8 cellular contexts compared by ENCODE assay signal in genomic region chr22:23183107-23183698, GRCh38. TPM values are rescaled to one million over a fixed set of nuclear protein-coding genes. Genes with fewer than 3 reads are reported as not detected.
DNase-seq lines count a peak whose midpoint lies in the region; ATAC-seq and TF ChIP-seq lines count a peak whose summit lies in the region.

No MANE protein-coding gene starts in this region.

- peak overlapping the region; percentile 12; the same call in 1 of the 2 replicates for H3K4me2 ChIP-seq in OCI-LY3 (ENCODE audit: low read length)

- WGBS in liver: 20% methylated on average over 11 of the region's 11 CpGs
- 16% methylated on average over 10 of the region's 11 CpGs for WGBS in suprapubic skin

- H3K9me3 ChIP-seq in OCI-LY3 (ENCODE audit: insufficient read depth, low read length) (no peaks in the 10 kb centered on the region), liver (ENCODE audit: control insufficient read depth in 4 of 4, low read length in 3 of 4) (no peaks in the 10 kb centered on the region), suprapubic skin (no peaks in the 10 kb centered on the region)

- H3K36me3 ChIP-seq in OCI-LY3 (replicated peaks; ENCODE audit: low read depth, low read length) (no peaks in the 10 kb centered on the region), liver (ENCODE audit: control insufficient read depth in 4 of 4, insufficient read depth in 3 of 4, low read depth in 1 of 4, low read length in 3 of 4) (no peaks in the 10 kb centered on the region), suprapubic skin (no peaks in the 10 kb centered on the region)

- TF ChIP-seq EP300 in suprapubic skin (IDR thresholded peaks at IDR 0.05): no peak

- H3K4me1 ChIP-seq in OCI-LY3 (ENCODE audit: low read length) (peaks cover 8% of the 10 kb centered on the region; the same call in 1 of the 2 replicates), liver (ENCODE audit: control insufficient read depth in 4 of 4, insufficient read depth in 4 of 4, low read length in 3 of 4) (peaks cover 12 to 55% (median 48%) of the 10 kb centered on the region in 4 donors), suprapubic skin (peaks cover 58% of the 10 kb centered on the region)

- no peak overlapping the region for H2AFZ ChIP-seq in OCI-LY3 (ENCODE audit: low read depth, low read length)

- TF ChIP-seq RAD21 in liver (IDR thresholded peaks at IDR 0.05): peak in 1 of 2 donors; percentile 39

- H3K27ac ChIP-seq in OCI-LY3 (ENCODE audit: low read length) (no peak overlapping the region), coronary artery (peak overlapping the region; percentile 46 to 93), liver (ENCODE audit: low read depth in 1 of 2, low read length in 2 of 2) (peak overlapping the region in 1 of 2 donors; percentile 11), suprapubic skin (no peak overlapping the region)

- no peak for TF ChIP-seq POLR2A in suprapubic skin (IDR thresholded peaks at IDR 0.05)

- H3K9ac ChIP-seq in OCI-LY3 (ENCODE audit: low read length): no peak overlapping the region
- no peak overlapping the region for H3K9ac ChIP-seq in liver (ENCODE audit: low read depth in 1 of 2, low read length in 2 of 2)

- no peaks in the 10 kb centered on the region for H3K79me2 ChIP-seq in OCI-LY3 (ENCODE audit: low read length)

- 0 out of 2 replicates have a peak, but pooled peaks cover 6% of the 10 kb centered on the region for H4K20me1 ChIP-seq in OCI-LY3 (ENCODE audit: insufficient read depth, low read length)

- ATAC-seq in GM18868 (IDR thresholded peaks at IDR 0.05; ENCODE audit: unreplicated experiment): no peak

- DNase-seq in stimulated activated CD4-positive, alpha-beta T cell treated with anti-CD3 and anti-CD28 coated beads, Interleukin-15, amount 100 ng/mL, for 24 hours: peak; percentile 16
- DNase-seq in stimulated activated CD4-positive, alpha-beta T cell treated with anti-CD3 and anti-CD28 coated beads, Interleukin-2, amount 100 ng/mL, for 48 hours: no peak
- DNase-seq in coronary artery (ENCODE audit: low spot score): no peak
- no peak for DNase-seq in suprapubic skin (ENCODE audit: low spot score in 2 of 2)
- no peak for DNase-seq in T-helper 9 cell

- H3K4me3 ChIP-seq in OCI-LY3 (ENCODE audit: low read length): no peak overlapping the region
- peak overlapping the region; percentile 86 for H3K4me3 ChIP-seq in coronary artery
- peak overlapping the region; percentile 61 to 93 (median 78) for H3K4me3 ChIP-seq in liver (ENCODE audit: low read depth in 1 of 3, low read length in 3 of 3)
- H3K4me3 ChIP-seq in suprapubic skin: peak overlapping the region; percentile 66

- H3K27me3 ChIP-seq in OCI-LY3 (ENCODE audit: low read depth, low read length) (no peaks in the 10 kb centered on the region), liver (ENCODE audit: control insufficient read depth in 4 of 4, insufficient read depth in 4 of 4, low read length in 3 of 4) (no peaks in the 10 kb centered on the region), suprapubic skin (no peaks in the 10 kb centered on the region)

- TF ChIP-seq CTCF in OCI-LY3 (IDR thresholded peaks at IDR 0.05; ENCODE audit: low read depth, low read length): no peak
- no peak for TF ChIP-seq CTCF in coronary artery (IDR thresholded peaks at IDR 0.05)
- no peak for TF ChIP-seq CTCF in liver (IDR thresholded peaks at IDR 0.05; ENCODE audit: low read depth, low read length, missing input control)
- no peak for TF ChIP-seq CTCF in suprapubic skin (IDR thresholded peaks at IDR 0.05)

TF ChIP-seq in liver, 16 proteins besides CTCF, POLR2A, EP300 and RAD21:
- TF ChIP-seq JUND (IDR thresholded peaks at IDR 0.05): no peak
- no peak for TF ChIP-seq REST (IDR thresholded peaks at IDR 0.05)
- no peak for TF ChIP-seq TAF1 (conservative IDR thresholded peaks at IDR 0.05)
- no peak for TF ChIP-seq YY1 (IDR thresholded peaks at IDR 0.05)
- TF ChIP-seq SP1 (IDR thresholded peaks at IDR 0.05): no peak
- TF ChIP-seq ATF3 (IDR thresholded peaks at IDR 0.05): no peak
- no peak for TF ChIP-seq ZBTB33 (IDR thresholded peaks at IDR 0.05)
- TF ChIP-seq FOXA1 (IDR thresholded peaks at IDR 0.05): no peak
- TF ChIP-seq HNF4A (conservative IDR thresholded peaks at IDR 0.05): no peak
- no peak for TF ChIP-seq EGR1 (IDR thresholded peaks at IDR 0.05; ENCODE audit: low read depth in 2 of 2)
- no peak for TF ChIP-seq FOXA2 (IDR thresholded peaks at IDR 0.05)
- no peak for TF ChIP-seq NR2F2 (IDR thresholded peaks at IDR 0.05)
- TF ChIP-seq GABPA (IDR thresholded peaks at IDR 0.05 in 1 of 2, conservative IDR thresholded peaks at IDR 0.05 in 1 of 2): no peak
- no peak for TF ChIP-seq MAX (IDR thresholded peaks at IDR 0.05)
- TF ChIP-seq HNF4G (IDR thresholded peaks at IDR 0.05): no peak
- no peak for TF ChIP-seq RXRA (IDR thresholded peaks at IDR 0.05)

RNA-seq across cellular contexts. Expression of gene BCR, which starts 2.9 kb away (rescaled TPM):
- total RNA-seq in liver (10 to 100 TPM; 16.4 to 35.6 TPM), suprapubic skin (10 to 100 TPM; 72.8 to 87.8 (median 79.3) TPM)
- 10 to 100 TPM in 1 of 2 donors, 1 to 10 TPM in 1; 7.4 to 20.2 TPM for polyA plus RNA-seq in liver

RNA-seq across cellular contexts. Expression of gene RAB36, which starts 37.9 kb away (rescaled TPM):
- total RNA-seq in liver: under 1 TPM; 0.33 to 0.42 TPM
- polyA plus RNA-seq in liver: under 1 TPM; 0.22 to 0.56 TPM
- 1 to 10 TPM; 1.7 to 3.1 (median 2.9) TPM for total RNA-seq in suprapubic skin

RNA-seq across cellular contexts. Expression of gene RSPH14, which starts 41.4 kb away (rescaled TPM):
- under 1 TPM in 1 of 2 donors, not detected in 1; 0.09 TPM for total RNA-seq in liver
- not detected for polyA plus RNA-seq in liver
- 1 to 10 TPM in 1 of 4 donors, under 1 TPM in 1, not detected in 2; 0.91 to 1.1 TPM for total RNA-seq in suprapubic skin

Comparison
In these comparisons a context has a peak if more than half of its experiments do, and no peak if none do; other contexts are left out.
1. H3K27ac ChIP-seq: peak in coronary artery (2 of 2); none in OCI-LY3 (single experiment) and suprapubic skin (single experiment).